8 cellular contexts compared by ENCODE assay signal in genomic region chr2:189674374-189675112, GRCh38. TPM values are rescaled to one million over a fixed set of nuclear protein-coding genes. Genes with fewer than 3 reads are reported as not detected.
DNase-seq lines count a peak whose midpoint lies in the region; ATAC-seq and TF ChIP-seq lines count a peak whose summit lies in the region.

Gene ANKAR, plus strand, starts transcription at chr2:189674670. Its CDS starts 1,821 bp downstream, at chr2:189676491.

- peaks cover 0 to 30% of the 10 kb centered on the region in 2 donors for H3K36me3 ChIP-seq in gastroesophageal sphincter

- H3K27me3 ChIP-seq in gastroesophageal sphincter = no peaks in the 10 kb centered on the region

- TF ChIP-seq CTCF in CD14-positive monocyte (IDR thresholded peaks at IDR 0.05) (peak; percentile 90), gastroesophageal sphincter (IDR thresholded peaks at IDR 0.05) (peak; percentile 73 to 94 (median 90))

- H3K27ac ChIP-seq in gastroesophageal sphincter (peak within 1 kb of the TSS; percentile 90 to 96 (median 95)), substantia nigra (ENCODE audit: low read depth, low read length, poor library complexity, severe bottlenecking) (peak within 1 kb of the TSS; percentile 93)

- peak within 1 kb of the TSS; percentile 91 to 98 (median 95) for H3K27ac Mint-ChIP-seq in CD14-positive monocyte
- H3K27ac Mint-ChIP-seq in activated naive CD4-positive, alpha-beta T cell treated with anti-CD3 and anti-CD28 coated beads for 36 hours = peak within 1 kb of the TSS; percentile 94

- H3K4me3 Mint-ChIP-seq in CD14-positive monocyte = peak within 1 kb of the TSS; percentile 90 to 97
- H3K4me3 Mint-ChIP-seq in activated naive CD4-positive, alpha-beta T cell treated with anti-CD3 and anti-CD28 coated beads for 36 hours = peak within 1 kb of the TSS; percentile 89

- peak; percentile 97 for ATAC-seq in GM19372 (IDR thresholded peaks at IDR 0.05; ENCODE audit: low read depth, unreplicated experiment)
- peak; percentile 91 for ATAC-seq in HG03558 (IDR thresholded peaks at IDR 0.05; ENCODE audit: extremely low read depth, unreplicated experiment)
- ATAC-seq in gastroesophageal sphincter = peak; percentile 99

- no peaks in the 10 kb centered on the region for H3K27me3 Mint-ChIP-seq in CD14-positive monocyte (ENCODE audit: low read depth in 3 of 3)
- no peaks in the 10 kb centered on the region for H3K27me3 Mint-ChIP-seq in activated naive CD4-positive, alpha-beta T cell treated with anti-CD3 and anti-CD28 coated beads for 36 hours (ENCODE audit: low read depth)

- H3K4me1 Mint-ChIP-seq in CD14-positive monocyte = peaks cover 26% of the 10 kb centered on the region
- H3K4me1 Mint-ChIP-seq in activated naive CD4-positive, alpha-beta T cell treated with anti-CD3 and anti-CD28 coated beads for 36 hours (ENCODE audit: low read depth) = peaks cover 35% of the 10 kb centered on the region

- no peaks in the 10 kb centered on the region for H3K9me3 ChIP-seq in gastroesophageal sphincter

- peaks cover 0 to 20% (median 6%) of the 10 kb centered on the region in 3 donors for H3K4me1 ChIP-seq in gastroesophageal sphincter

- 0 to 1% methylated on average over 13 to 15 of the region's 62 CpGs for WGBS in gastroesophageal sphincter (ENCODE audit: low coverage in 1 of 2), 2 donors

- intact Hi-C loops in CD14-positive monocyte (cut with micrococcal nuclease) = loop anchor here in 1 of 2 donors (5.0 kb wide), 1 partner anchor 108 kb away; the partner anchor contains the start of genes ORMDL1 and PMS1
- intact Hi-C loops in activated naive CD4-positive, alpha-beta T cell treated with anti-CD3 and anti-CD28 coated beads for 36 hours (cut with micrococcal nuclease) = loop anchor here (1.0 kb wide), 5 partner anchors 13 to 233 kb away; partner anchors contain the start of genes ASNSD1, ORMDL1, PMS1 and WDR75

- H3K4me3 ChIP-seq in gastroesophageal sphincter = peak within 1 kb of the TSS; percentile 67 to 71

- TF ChIP-seq EP300 in gastroesophageal sphincter (IDR thresholded peaks at IDR 0.05) = no peak

- peaks cover 27 to 39% of the 10 kb centered on the region in 2 donors for H3K36me3 Mint-ChIP-seq in CD14-positive monocyte
- peaks cover 38% of the 10 kb centered on the region for H3K36me3 Mint-ChIP-seq in activated naive CD4-positive, alpha-beta T cell treated with anti-CD3 and anti-CD28 coated beads for 36 hours (ENCODE audit: low read depth)

- CTCF ChIA-PET in activated naive CD4-positive, alpha-beta T cell treated with anti-CD3 and anti-CD28 coated beads for 36 hours (lab: Charles Lee) = interaction anchor here (0.7 to 6.1 kb wide), 13 partner anchors 9 to 94 kb away, joined by 3 to 87 read pairs (median 5); partner anchors contain the start of genes ASNSD1, OSGEPL1 and SLC40A1

- peaks cover 0 to 9% (median 4%) of the 10 kb centered on the region in 7 donors for H3K9me3 Mint-ChIP-seq in CD14-positive monocyte
- peaks cover 16% of the 10 kb centered on the region for H3K9me3 Mint-ChIP-seq in activated naive CD4-positive, alpha-beta T cell treated with anti-CD3 and anti-CD28 coated beads for 36 hours

- TF ChIP-seq POLR2A in gastroesophageal sphincter (IDR thresholded peaks at IDR 0.05) = peak; percentile 75 to 82

- DNase-seq in CD14-positive monocyte (ENCODE audit: low spot score) (peak; percentile 84), SHP77 (lab: John Stamatoyannopoulos, UW) (peak; percentile 75 to 93), nucleus accumbens (lab: John Stamatoyannopoulos, UW) (peak in 54 of 56 donors; percentile 29 to 90 (median 81)), substantia nigra (lab: John Stamatoyannopoulos, UW) (peak; percentile 37 to 93 (median 81))
- DNase-seq in activated naive CD4-positive, alpha-beta T cell treated with anti-CD3 and anti-CD28 coated beads for 36 hours = peak; percentile 78

RNA-seq across cellular contexts. Expression of gene ANKAR, which starts in this region (rescaled TPM):
- polyA plus RNA-seq in CD14-positive monocyte = 1 to 10 TPM; 1.1 to 1.4 TPM
- 1 to 10 TPM; 1.6 to 2.5 TPM for total RNA-seq in activated naive CD4-positive, alpha-beta T cell treated with anti-CD3 and anti-CD28 coated beads for 36 hours
- total RNA-seq in gastroesophageal sphincter = 10 to 100 TPM in 3 of 4 donors, 1 to 10 TPM in 1; 3.7 to 36.1 (median 13.4) TPM

Comparison
In these comparisons a context has a peak if more than half of its experiments do, and no peak if none do; other contexts are left out.
1. Peak in every context shown above with its lines: DNase-seq, ATAC-seq, H3K4me3 ChIP-seq and H3K27ac ChIP-seq.